16 cellular contexts compared by ENCODE assay signal in genomic region chr16:50505714-50506542, GRCh38. TPM values are rescaled to one million over a fixed set of nuclear protein-coding genes. Genes with fewer than 3 reads are reported as not detected.
DNase-seq lines count a peak whose midpoint lies in the region; ATAC-seq, FAIRE-seq and TF ChIP-seq lines count a peak whose summit lies in the region.
"Had no signal": no experiment of that assay in that cellular context is flagged by ENCODE, and none has a peak within 500 bp of the region (broad histone marks: within the 10 kb centered on the region; RNA-seq: fewer than 3 reads in every experiment).

No MANE protein-coding gene starts in this region.

- no peak overlapping the region for H2BK5ac ChIP-seq in H1 (ENCODE audit: low read depth, low read length)

- FAIRE-seq in H1 (lab: Jason Lieb, UNC) = peak; percentile 50

- intact Hi-C loops in esophagus squamous epithelium (cut with DNase I) = no loop called here

- H3K27ac Mint-ChIP-seq in activated CD8-positive, alpha-beta memory T cell treated with anti-CD3 and anti-CD28 coated beads, Interleukin-2, amount 10 ng/mL, durations not matched to agents 7 days and 5 days = no peak overlapping the region
- no peak overlapping the region for H3K27ac Mint-ChIP-seq in type B pancreatic cell

- no peak overlapping the region for H3K4me3 ChIP-seq in H1 (ENCODE audit: extremely low read depth in 1 of 4, insufficient read depth in 2 of 4, low read depth in 3 of 4, low read length in 4 of 4)
- no peak overlapping the region for H3K4me3 ChIP-seq in esophagus squamous epithelium
- H3K4me3 ChIP-seq: lower lobe of right lung, vagina had no signal

- H3K36me3 Mint-ChIP-seq in activated CD8-positive, alpha-beta memory T cell treated with anti-CD3 and anti-CD28 coated beads, Interleukin-2, amount 10 ng/mL, durations not matched to agents 7 days and 5 days = no peaks in the 10 kb centered on the region
- no peaks in the 10 kb centered on the region for H3K36me3 Mint-ChIP-seq in type B pancreatic cell
- H3K36me3 Mint-ChIP-seq: naive thymus-derived CD8-positive, alpha-beta T cell had no signal

- 0 out of 2 replicates have a peak overlapping the region, but pooled peaks have one; percentile 21 for H2BK15ac ChIP-seq in H1 (ENCODE audit: low read length)

- no peak for ATAC-seq in activated CD8-positive, alpha-beta memory T cell treated with anti-CD3 and anti-CD28 coated beads, Interleukin-2, amount 10 ng/mL, durations not matched to agents 7 days and 5 days
- no peak for ATAC-seq in HG02973 (IDR thresholded peaks at IDR 0.05; ENCODE audit: unreplicated experiment)
- ATAC-seq: naive thymus-derived CD8-positive, alpha-beta T cell had no signal

- DNase-seq in activated CD8-positive, alpha-beta memory T cell treated with anti-CD3 and anti-CD28 coated beads, Interleukin-2, amount 50 U/mL, for 48 hours = peak; percentile 25
- no peak for DNase-seq in activated CD8-positive, alpha-beta memory T cell treated with anti-CD3 and anti-CD28 coated beads, Interleukin-2, amount 10 ng/mL, durations not matched to agents 7 days and 5 days
- DNase-seq in NCI-H2171 (lab: John Stamatoyannopoulos, UW) (peak; percentile 93), H1 (ENCODE audit: low read depth in 1 of 2, low spot score in 2 of 2) (no peak), type B pancreatic cell (ENCODE audit: extremely low spot score, unreplicated experiment) (peak; percentile 58), esophagus squamous epithelium (lab: John Stamatoyannopoulos, UW) (no peak), NCI-H146 treated with DMSO at 0.1 percent for 48 hours (lab: John Stamatoyannopoulos, UW; ENCODE audit: unreplicated experiment) (no peak)
- DNase-seq: activated effector memory CD4-positive, alpha-beta T cell treated with Interleukin-2 at 50 U/mL for 16 hours; foreskin melanocyte; lower lobe of right lung; MV-4-11; naive thymus-derived CD8-positive, alpha-beta T cell; T-helper 1 cell had no signal

- no peak for TF ChIP-seq CTCF in H1 (IDR thresholded peaks at IDR 0.05; ENCODE audit: control extremely low read depth in 1 of 3, insufficient read depth in 1 of 3, low read depth in 1 of 3, low read length in 3 of 3)
- no peak for TF ChIP-seq CTCF in type B pancreatic cell (conservative IDR thresholded peaks at IDR 0.05)
- TF ChIP-seq CTCF in esophagus squamous epithelium (IDR thresholded peaks at IDR 0.05) = no peak

- POLR2A ChIA-PET in H1 (lab: Charles Lee; ENCODE audit: partially characterized antibody) = interaction anchor here (0.8 kb wide), 1 partner anchor 50 kb away, joined by 3 read pairs; no protein-coding TSS in a partner anchor

- no peaks in the 10 kb centered on the region for H3K36me3 ChIP-seq in H1 (ENCODE audit: control insufficient read depth in 2 of 4, insufficient read depth in 4 of 4, low read length in 3 of 4)
- H3K36me3 ChIP-seq in esophagus squamous epithelium = no peaks in the 10 kb centered on the region
- H3K36me3 ChIP-seq: lower lobe of right lung, vagina had no signal

- no peaks in the 10 kb centered on the region for H3K9me3 Mint-ChIP-seq in activated CD8-positive, alpha-beta memory T cell treated with anti-CD3 and anti-CD28 coated beads, Interleukin-2, amount 10 ng/mL, durations not matched to agents 7 days and 5 days (ENCODE audit: low read depth)
- H3K9me3 Mint-ChIP-seq in type B pancreatic cell = peaks cover 5% of the 10 kb centered on the region
- H3K9me3 Mint-ChIP-seq: central memory CD8-positive, alpha-beta T cell; naive thymus-derived CD8-positive, alpha-beta T cell had no signal

- no peak overlapping the region for H2BK12ac ChIP-seq in H1 (ENCODE audit: low read depth, low read length)

- H4K5ac ChIP-seq in H1 (ENCODE audit: insufficient read length, low read depth, low read length) = no peak overlapping the region

- H3K23ac ChIP-seq in H1 (ENCODE audit: insufficient read length) = no peak overlapping the region

- H4K91ac ChIP-seq in H1 (replicated peaks; ENCODE audit: insufficient read length, low read length) = peak overlapping the region; percentile 29

- TF ChIP-seq EP300 in H1 (IDR thresholded peaks at IDR 0.05; ENCODE audit: borderline replicate concordance in 1 of 2, low read depth in 2 of 2, low read length in 2 of 2) = no peak

- peak overlapping the region; percentile 56; the same call in 1 of the 2 replicates for H2AFZ ChIP-seq in H1 (ENCODE audit: low read length)

- TF ChIP-seq POLR2A in H1 (IDR thresholded peaks at IDR 0.05; ENCODE audit: control extremely low read depth in 1 of 2, low read depth in 2 of 2, low read length in 2 of 2) = no peak
- no peak for TF ChIP-seq POLR2A in esophagus squamous epithelium (IDR thresholded peaks at IDR 0.05)

- H3K4me3 Mint-ChIP-seq in activated CD8-positive, alpha-beta memory T cell treated with anti-CD3 and anti-CD28 coated beads, Interleukin-2, amount 10 ng/mL, durations not matched to agents 7 days and 5 days = no peak overlapping the region
- H3K4me3 Mint-ChIP-seq in type B pancreatic cell = no peak overlapping the region
- H3K4me3 Mint-ChIP-seq: central memory CD8-positive, alpha-beta T cell; naive thymus-derived CD8-positive, alpha-beta T cell had no signal

- peaks cover 0 to 6% (median 1%) of the 10 kb centered on the region in 4 experiments; a peak in 5 of 7 replicates for H3K4me1 ChIP-seq in H1 (replicated peaks in 1 of 4; ENCODE audit: control insufficient read depth in 3 of 4, insufficient read depth in 4 of 4, low read length in 3 of 4)
- H3K4me1 ChIP-seq in esophagus squamous epithelium = no peaks in the 10 kb centered on the region
- H3K4me1 ChIP-seq: lower lobe of right lung, vagina had no signal

- H3K4me1 Mint-ChIP-seq in activated CD8-positive, alpha-beta memory T cell treated with anti-CD3 and anti-CD28 coated beads, Interleukin-2, amount 10 ng/mL, durations not matched to agents 7 days and 5 days = no peaks in the 10 kb centered on the region
- peaks cover 21% of the 10 kb centered on the region for H3K4me1 Mint-ChIP-seq in type B pancreatic cell (ENCODE audit: unreplicated experiment)
- H3K4me1 Mint-ChIP-seq: central memory CD8-positive, alpha-beta T cell had no signal

- H4K8ac ChIP-seq in H1 (ENCODE audit: extremely low read depth, insufficient read depth, low read length) = no peak overlapping the region

- peak overlapping the region; percentile 95 for H3K18ac ChIP-seq in H1 (ENCODE audit: extremely low read depth, low read length)

- no peak overlapping the region for H2AK5ac ChIP-seq in H1 (ENCODE audit: low read depth, low read length)

- H3K14ac ChIP-seq in H1 (ENCODE audit: insufficient read length) = no peak overlapping the region

- H3K56ac ChIP-seq in H1 (replicated peaks; ENCODE audit: insufficient read length, low read depth, low read length) = no peak overlapping the region

- H3K27me3 ChIP-seq in H1 (replicated peaks in 1 of 4; ENCODE audit: control insufficient read depth in 3 of 4, extremely low read depth in 1 of 4, insufficient read depth in 3 of 4, low read length in 3 of 4) (no peaks in the 10 kb centered on the region), esophagus squamous epithelium (peaks cover 0 to 10% (median 0%) of the 10 kb centered on the region in 4 donors)
- H3K27me3 ChIP-seq: vagina had no signal

- H3K79me2 ChIP-seq in H1 (ENCODE audit: control insufficient read depth in 1 of 2, insufficient read depth in 2 of 2, low read length in 2 of 2) = no peaks in the 10 kb centered on the region

- no peak overlapping the region for H3K27ac ChIP-seq in H1 (ENCODE audit: low read depth, low read length)
- no peak overlapping the region for H3K27ac ChIP-seq in esophagus squamous epithelium
- H3K27ac ChIP-seq: lower lobe of right lung, vagina had no signal

- WGBS in H1 (ENCODE audit: extremely low coverage in 1 of 2, insufficient coverage in 1 of 2, insufficient read length in 1 of 2, insufficient replicate concordance in 2 of 2, low coverage in 1 of 2, low lambda C conversion rate in 2 of 2, missing lambda C conversion rate in 1 of 2), 2 experiments = 81% methylated on average over 13 of the region's 13 CpGs; no CpG with 5 or more reads in 1 of the 2 experiments
- 52 to 59% methylated on average over 8 to 10 of the region's 13 CpGs for WGBS in esophagus squamous epithelium, 2 donors

- no peak overlapping the region for H2BK20ac ChIP-seq in H1 (ENCODE audit: low read length)

- no peak overlapping the region for H2BK120ac ChIP-seq in H1 (replicated peaks; ENCODE audit: low read depth, low read length)

- H3K4ac ChIP-seq in H1 (replicated peaks; ENCODE audit: insufficient read length, low read depth, low read length) = no peak overlapping the region

- H4K20me1 ChIP-seq in H1 (replicated peaks in 1 of 2; ENCODE audit: control insufficient read depth in 1 of 2, insufficient read depth in 2 of 2, low read length in 2 of 2) = no peaks in the 10 kb centered on the region

- no peak overlapping the region for H3K9ac ChIP-seq in H1 (replicated peaks in 1 of 4; ENCODE audit: extremely low read depth in 1 of 4, low read depth in 3 of 4, low read length in 3 of 4)

- no peaks in the 10 kb centered on the region for H3K79me1 ChIP-seq in H1 (ENCODE audit: low read depth, low read length)

- peaks cover 3% of the 10 kb centered on the region for H3K27me3 Mint-ChIP-seq in activated CD8-positive, alpha-beta memory T cell treated with anti-CD3 and anti-CD28 coated beads, Interleukin-2, amount 10 ng/mL, durations not matched to agents 7 days and 5 days
- H3K27me3 Mint-ChIP-seq in type B pancreatic cell = peaks cover 7% of the 10 kb centered on the region

- H3K9me3 ChIP-seq in H1 (ENCODE audit: insufficient read depth in 2 of 2, low read depth in 1 of 2, low read length in 1 of 2) = no peaks in the 10 kb centered on the region
- no peaks in the 10 kb centered on the region for H3K9me3 ChIP-seq in esophagus squamous epithelium
- H3K9me3 ChIP-seq: lower lobe of right lung, vagina had no signal

- no peak overlapping the region for H3K4me2 ChIP-seq in H1 (ENCODE audit: insufficient read depth in 1 of 2, low read depth in 2 of 2, low read length in 2 of 2)

- H3K23me2 ChIP-seq in H1 (ENCODE audit: low read depth, low read length) = no peaks in the 10 kb centered on the region

- no peak for TF ChIP-seq RAD21 in H1 (IDR thresholded peaks at IDR 0.05 in 1 of 2, conservative IDR thresholded peaks at IDR 0.05 in 1 of 2; ENCODE audit: low read depth in 2 of 2, low read length in 2 of 2)

- CTCF ChIA-PET in activated CD8-positive, alpha-beta memory T cell treated with anti-CD3 and anti-CD28 coated beads, Interleukin-2, amount 10 ng/mL, durations not matched to agents 7 days and 5 days (lab: Charles Lee) = no interaction called here
- CTCF ChIA-PET in H1 (lab: Charles Lee; ENCODE audit: partially characterized antibody) = interaction anchor here (0.8 to 3.7 kb wide), 15 partner anchors 9 to 166 kb away, joined by 3 to 23 read pairs (median 4); no protein-coding TSS in a partner anchor

RNA-seq across cellular contexts. Expression of gene NKD1, which starts 42.3 kb away (rescaled TPM):
- 1 to 10 TPM in 1 of 2 experiments, under 1 TPM in 1; 0.33 to 2.1 TPM for total RNA-seq in activated CD8-positive, alpha-beta memory T cell treated with anti-CD3 and anti-CD28 coated beads, Interleukin-2, amount 10 ng/mL, durations not matched to agents 7 days and 5 days
- 3.1 and 4.5 TPM in 2 replicates for total RNA-seq in H1 (2021; fragmentation: NEBNext Ultra II Directional; extraction: Animal tissue kit (Norgen Biotek cat#: 25700))
- polyA plus RNA-seq in H1 (2011; rRNA removed) = 0.64 and 0.70 TPM in 2 replicates
- 0.69 TPM for polyA plus RNA-seq in H1 (2011; cell fraction: cytosol; rRNA removed)
- polyA plus RNA-seq in H1 (2011; cell fraction: nucleus; rRNA removed) = 1.6 TPM
- 1.0 to 1.8 TPM (median 1.3 TPM) in 4 replicates for polyA plus RNA-seq in H1 (2012, experiment 1 of 2)
- 0.35 TPM for polyA plus RNA-seq in H1 (2012, experiment 2 of 2)
- 0.69 TPM for polyA plus RNA-seq in H1 (2013, experiment 1 of 2)
- 0.81 TPM for polyA plus RNA-seq in H1 (2013, experiment 2 of 2)
- 0.88 and 2.9 TPM in 2 replicates for polyA minus RNA-seq in H1 (2011; rRNA and poly(A)+ RNA removed)
- polyA minus RNA-seq in H1 (2011; cell fraction: cytosol; rRNA and poly(A)+ RNA removed) = 0.59 TPM
- polyA minus RNA-seq in H1 (2011; cell fraction: nucleus; rRNA and poly(A)+ RNA removed) = 0.80 TPM
- total RNA-seq in type B pancreatic cell (ENCODE audit: low replicate concordance) (33.8 and 43.2 TPM in 2 replicates), esophagus squamous epithelium (10 to 100 TPM in 1 of 4 donors, 1 to 10 TPM in 3; 1.1 to 10.5 (median 3.1) TPM)

Comparison
In these comparisons a context has a peak if more than half of its experiments do, and no peak if none do; other contexts are left out.
1. DNase-seq: peak in activated CD8-positive, alpha-beta memory T cell treated with anti-CD3 and anti-CD28 coated beads, Interleukin-2, amount 50 U/mL, for 48 hours (single experiment), NCI-H2171 (single experiment) and type B pancreatic cell (single experiment); none in activated CD8-positive, alpha-beta memory T cell treated with anti-CD3 and anti-CD28 coated beads, Interleukin-2, amount 10 ng/mL, durations not matched to agents 7 days and 5 days (single experiment), H1 (0 of 2), esophagus squamous epithelium (single experiment) and NCI-H146 treated with DMSO at 0.1 percent for 48 hours (single experiment).